24 cellular contexts compared by ENCODE assay signal in the genomic region with DNA sequence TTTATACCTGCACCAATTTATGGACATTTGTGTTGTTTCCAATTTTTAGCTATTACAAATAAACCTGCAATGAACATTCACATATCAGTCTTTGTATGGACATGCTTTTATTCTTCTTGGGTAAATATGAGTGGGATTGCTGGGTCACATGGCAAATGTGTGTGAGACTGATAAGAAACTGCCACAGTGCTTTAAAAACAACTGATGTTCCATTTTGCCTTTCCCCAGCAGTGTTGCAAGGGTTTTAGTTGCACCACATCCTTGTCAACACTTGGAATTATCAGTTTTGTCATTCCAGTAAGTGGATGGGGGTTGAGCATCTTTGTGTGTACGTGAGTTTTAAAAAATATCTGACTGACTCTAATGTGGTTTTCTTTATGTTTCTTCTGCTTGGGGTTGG.
"Had no signal": no experiment of that assay in that cellular context is flagged by ENCODE, and none has a peak within 500 bp of the region (broad histone marks: within the 10 kb centered on the region; RNA-seq: fewer than 3 reads in every experiment).

No MANE protein-coding gene starts in this region.

- H3K27me3 Mint-ChIP-seq: activated B cell treated with CpG ODN at 0.5 μM for 24 hours; activated CD8-positive, alpha-beta memory T cell treated with anti-CD3 and anti-CD28 coated beads, Interleukin-2, amount 10 ng/mL, durations not matched to agents 7 days and 5 days; activated naive CD4-positive, alpha-beta T cell treated with anti-CD3 and anti-CD28 coated beads, Interleukin-2, amount 50 U/mL, for 24 hours; activated T-cell treated with anti-CD3 and anti-CD28 coated beads, Interleukin-2, amount 50 U/mL, for 24 hours; brain had no signal

- ATAC-seq: activated CD8-positive, alpha-beta memory T cell treated with anti-CD3 and anti-CD28 coated beads, Interleukin-2, amount 10 ng/mL, durations not matched to agents 7 days and 5 days had no signal

- H3K27ac Mint-ChIP-seq: activated B cell treated with CpG ODN at 0.5 μM for 24 hours; activated T-cell treated with anti-CD3 and anti-CD28 coated beads, Interleukin-2, amount 50 U/mL, for 24 hours; activated T-helper 1 cell treated with anti-CD3 and anti-CD28 coated beads, Interleukin-12 subunit alpha, Interleukin-12 subunit beta, Interleukin-2, Interleukin-4 antibody, amounts not matched to agents 30 ng/mL and 10 ng/mL and 1 ng/mL, durations not matched to agents 14 hours and 24 hours and 36 hours had no signal

- H3K9me3 Mint-ChIP-seq: activated B cell treated with CpG ODN at 0.5 μM for 24 hours; activated naive CD4-positive, alpha-beta T cell treated with anti-CD3 and anti-CD28 coated beads, Interleukin-2, amount 50 U/mL, for 24 hours had no signal

- H3K4me1 Mint-ChIP-seq: activated B cell treated with CpG ODN at 0.5 μM for 24 hours had no signal

- DNase-seq: activated B cell treated with CpG ODN at 0.5 μM for 24 hours; activated CD8-positive, alpha-beta memory T cell treated with anti-CD3 and anti-CD28 coated beads, Interleukin-2, amount 10 ng/mL, durations not matched to agents 7 days and 5 days; activated effector memory CD4-positive, alpha-beta T cell treated with Interleukin-2 at 50 U/mL for 16 hours; activated naive CD4-positive, alpha-beta T cell; activated T-cell treated with anti-CD3 and anti-CD28 coated beads, Interleukin-2, amount 50 U/mL, for 24 hours; amygdala; Karpas-422; MM.1S; NCI-H1105; NCI-H1436; NCI-H1694 treated with DMSO at 0.1 percent for 48 hours; NCI-H2029 treated with DMSO at 0.1 percent for 48 hours; NCI-H345; NCI-H510A; NCI-H526 treated with DMSO at 0.1 percent for 48 hours; NK-92 treated with Interleukin-12 subunit alpha and Interleukin-12 subunit beta, amount 100 ng/mL, for 24 hours; Peyer's patch; Right ventricle myocardium superior; SJCRH30; SK-N-SH; T-helper 9 cell had no signal

- H3K4me3 Mint-ChIP-seq: activated B cell treated with CpG ODN at 0.5 μM for 24 hours; activated CD8-positive, alpha-beta memory T cell treated with anti-CD3 and anti-CD28 coated beads, Interleukin-2, amount 10 ng/mL, durations not matched to agents 7 days and 5 days; activated naive CD4-positive, alpha-beta T cell treated with anti-CD3 and anti-CD28 coated beads, Interleukin-2, amount 50 U/mL, for 24 hours; activated T-cell treated with anti-CD3 and anti-CD28 coated beads, Interleukin-2, amount 50 U/mL, for 24 hours; activated T-helper 1 cell treated with anti-CD3 and anti-CD28 coated beads, Interleukin-12 subunit alpha, Interleukin-12 subunit beta, Interleukin-2, Interleukin-4 antibody, amounts not matched to agents 30 ng/mL and 10 ng/mL and 1 ng/mL, durations not matched to agents 14 hours and 24 hours and 36 hours; brain had no signal
